11 cellular contexts compared by ENCODE assay signal in genomic region chr4:122377352-122377751, GRCh38. TPM values are rescaled to one million over a fixed set of nuclear protein-coding genes. Genes with fewer than 3 reads are reported as not detected.
"Had no signal": no experiment of that assay in that cellular context is flagged by ENCODE, and none has a peak within 500 bp of the region (broad histone marks: within the 10 kb centered on the region; RNA-seq: fewer than 3 reads in every experiment).

No MANE protein-coding gene starts in this region.

- H3K9me3 ChIP-seq: HAP-1 had no signal

- H2AFZ ChIP-seq: GM23248 had no signal

- H3K9ac ChIP-seq: GM23248 had no signal

- H3K36me3 ChIP-seq: HAP-1 had no signal

- ATAC-seq: HCT116 had no signal

- H3K27ac ChIP-seq: GM23248, HL-60 had no signal

- DNase-seq: GM23248, GOT3, H7, HFFc6, KG1 had no signal

- H3K4me3 ChIP-seq: GM23248, HAP-1 had no signal

- H3K4me1 ChIP-seq: HAP-1 had no signal

RNA-seq across cellular contexts. Expression of gene ADAD1, which starts 1.5 kb away (rescaled TPM):
- total RNA-seq: GM23248, H4, H7, HFFc6, HT1080 had no signal
- polyA plus RNA-seq: GM23248, IgD-negative memory B cell had no signal
